ENCODE assay signal across 1 cellular context in the genomic region with DNA sequence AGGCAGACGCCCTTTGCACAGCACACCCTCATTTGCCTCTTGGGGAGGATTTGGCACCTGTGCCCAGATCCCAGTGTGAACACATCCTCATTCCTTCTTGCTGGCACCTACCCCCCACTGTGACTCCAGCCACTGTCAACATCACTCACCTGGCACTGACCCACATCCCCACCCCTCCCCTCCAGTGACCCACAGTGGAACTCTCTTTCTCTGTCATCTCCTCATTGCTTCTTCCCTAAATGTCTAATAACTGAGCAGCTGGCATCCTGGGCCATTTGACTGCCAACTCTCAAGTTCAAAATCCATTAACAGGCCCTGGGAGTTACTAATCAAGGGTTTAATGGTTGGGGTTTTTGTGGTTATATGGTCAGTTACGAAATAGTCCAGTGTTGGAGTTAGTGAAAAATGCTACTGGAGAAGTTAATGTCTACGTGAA.
TF ChIP-seq lines count a peak whose summit lies in the region.

No MANE protein-coding gene starts in this region.

TF ChIP-seq in H1, 55 proteins besides CTCF, POLR2A, EP300 and RAD21:
- TF ChIP-seq BRCA1 (IDR thresholded peaks at IDR 0.05; ENCODE audit: low read depth, low read length): no peak
- TF ChIP-seq KDM4A (IDR thresholded peaks at IDR 0.05; ENCODE audit: low read depth, low read length, severe bottlenecking): no peak
- no peak for TF ChIP-seq SUZ12 (IDR thresholded peaks at IDR 0.05; ENCODE audit: low read length)
- TF ChIP-seq SIN3A (conservative IDR thresholded peaks at IDR 0.05 in 1 of 2, IDR thresholded peaks at IDR 0.05 in 1 of 2; ENCODE audit: low read depth in 1 of 2, low read length in 2 of 2): no peak
- TF ChIP-seq TBP (IDR thresholded peaks at IDR 0.05; ENCODE audit: low read depth, low read length): no peak
- TF ChIP-seq, protein P1, sequence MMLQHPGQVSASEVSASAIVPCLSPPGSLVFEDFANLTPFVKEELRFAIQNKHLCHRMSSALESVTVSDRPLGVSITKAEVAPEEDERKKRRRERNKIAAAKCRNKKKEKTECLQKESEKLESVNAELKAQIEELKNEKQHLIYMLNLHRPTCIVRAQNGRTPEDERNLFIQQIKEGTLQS (IDR thresholded peaks at IDR 0.05; ENCODE audit: insufficient read depth, low read depth, low read length): no peak
- TF ChIP-seq NRF1 (IDR thresholded peaks at IDR 0.05; ENCODE audit: low read depth, low read length): no peak
- TF ChIP-seq HDAC2 (IDR thresholded peaks at IDR 0.05; ENCODE audit: borderline replicate concordance in 1 of 2, low read depth in 2 of 2, low read length in 2 of 2): no peak
- no peak for TF ChIP-seq HDAC6 (IDR thresholded peaks at IDR 0.05; ENCODE audit: low read depth, low read length)
- no peak for TF ChIP-seq KDM5A (IDR thresholded peaks at IDR 0.05; ENCODE audit: low read length)
- no peak for TF ChIP-seq ASH2L (IDR thresholded peaks at IDR 0.05; ENCODE audit: low read length)
- no peak for TF ChIP-seq CEBPB (IDR thresholded peaks at IDR 0.05; ENCODE audit: low read depth, low read length)
